Comparison of ENCODE assay signal across 1 cellular context in genomic region chr20:49484180-49485140, GRCh38.
TF ChIP-seq lines count a peak whose summit lies in the region.

No MANE protein-coding gene starts in this region.

TF ChIP-seq in HepG2, 621 proteins besides CTCF, POLR2A, EP300 and RAD21 (continued from another document and continues in another):
- TF ChIP-seq ZSCAN5A (CRISPR knock-in tag; IDR thresholded peaks at IDR 0.05; ENCODE audit: borderline replicate concordance) (no peak), TBX3 (IDR thresholded peaks at IDR 0.05; ENCODE audit: borderline replicate concordance) (no peak), ZNF543 (CRISPR knock-in tag; IDR thresholded peaks at IDR 0.05) (0 out of 2 replicates have a peak, but pooled peaks have one; percentile 44), KMT2A (CRISPR knock-in tag; IDR thresholded peaks at IDR 0.05) (peak; percentile 69; the same call in 1 of the 2 replicates), ZNF430 (CRISPR knock-in tag; IDR thresholded peaks at IDR 0.05) (peak; percentile 62; the same call in 1 of the 2 replicates), CREB1 (IDR thresholded peaks at IDR 0.05) (no peak), CREB1 (CRISPR knock-in tag; IDR thresholded peaks at IDR 0.05) (no peak), ESRRA (CRISPR knock-in tag; IDR thresholded peaks at IDR 0.05; ENCODE audit: low read depth) (peak; percentile 68; the same call in 1 of the 2 replicates), NFRKB (IDR thresholded peaks at IDR 0.05) (no peak), ZNF253 (CRISPR knock-in tag; IDR thresholded peaks at IDR 0.05; ENCODE audit: borderline replicate concordance) (no peak; the same call in 1 of the 2 replicates), ZNF263 (CRISPR knock-in tag; IDR thresholded peaks at IDR 0.05) (peak; percentile 66; the same call in 1 of the 2 replicates), TRIM24 (CRISPR knock-in tag; IDR thresholded peaks at IDR 0.05) (no peak), ATF3 (CRISPR knock-in tag; IDR thresholded peaks at IDR 0.05) (no peak), SSRP1 (CRISPR knock-in tag; IDR thresholded peaks at IDR 0.05) (no peak), NFAT5 (CRISPR knock-in tag; IDR thresholded peaks at IDR 0.05) (no peak), KMT2B (CRISPR knock-in tag; IDR thresholded peaks at IDR 0.05) (peak; percentile 27; the same call in 1 of the 2 replicates), ZNF784 (CRISPR knock-in tag; IDR thresholded peaks at IDR 0.05; ENCODE audit: borderline replicate concordance) (peak; percentile 56; the same call in 1 of the 2 replicates), TAF1 (CRISPR knock-in tag; IDR thresholded peaks at IDR 0.05) (no peak), KLF6 (CRISPR knock-in tag; IDR thresholded peaks at IDR 0.05) (0 out of 2 replicates have a peak, but pooled peaks have one; percentile 36), CBX5 (CRISPR knock-in tag; IDR thresholded peaks at IDR 0.05; ENCODE audit: borderline replicate concordance) (peak; percentile 89; the same call in 1 of the 2 replicates), ZFP1 (CRISPR knock-in tag; IDR thresholded peaks at IDR 0.05) (no peak), ZNF143 (CRISPR knock-in tag; IDR thresholded peaks at IDR 0.05) (no peak; the same call in 1 of the 2 replicates), CBFB (CRISPR knock-in tag; IDR thresholded peaks at IDR 0.05) (peak; percentile 65; the same call in 1 of the 2 replicates), HES4 (CRISPR knock-in tag; IDR thresholded peaks at IDR 0.05; ENCODE audit: borderline replicate concordance) (peak; percentile 33; the same call in 1 of the 2 replicates), ZBTB44 (CRISPR knock-in tag; IDR thresholded peaks at IDR 0.05) (no peak), ZNF691 (CRISPR knock-in tag; IDR thresholded peaks at IDR 0.05; ENCODE audit: borderline replicate concordance, low read depth) (peak; percentile 94; the same call in 1 of the 2 replicates), FOXK2 (IDR thresholded peaks at IDR 0.05) (no peak), ZNF564 (CRISPR knock-in tag; IDR thresholded peaks at IDR 0.05) (peak; percentile 70; the same call in 1 of the 2 replicates), REXO4 (CRISPR knock-in tag; IDR thresholded peaks at IDR 0.05; ENCODE audit: borderline replicate concordance) (no peak), ZNF432 (CRISPR knock-in tag; IDR thresholded peaks at IDR 0.05; ENCODE audit: borderline replicate concordance) (no peak), ZNF777 (CRISPR knock-in tag; IDR thresholded peaks at IDR 0.05) (no peak; the same call in 1 of the 2 replicates), MYPOP (CRISPR knock-in tag; IDR thresholded peaks at IDR 0.05) (peak; percentile 43; the same call in 1 of the 2 replicates), RFX1 (IDR thresholded peaks at IDR 0.05) (no peak), NCOR1 (IDR thresholded peaks at IDR 0.05; ENCODE audit: borderline replicate concordance, low read length) (no peak), FUBP1 (CRISPR knock-in tag; IDR thresholded peaks at IDR 0.05; ENCODE audit: borderline replicate concordance) (peak; percentile 73; the same call in 1 of the 2 replicates), REL (CRISPR knock-in tag; conservative IDR thresholded peaks at IDR 0.05) (no peak), ZNF574 (CRISPR knock-in tag; IDR thresholded peaks at IDR 0.05) (peak; percentile 80), ZNF512 (CRISPR knock-in tag; IDR thresholded peaks at IDR 0.05) (no peak), FOXM1 (CRISPR knock-in tag; IDR thresholded peaks at IDR 0.05) (no peak), CENPX (CRISPR knock-in tag; IDR thresholded peaks at IDR 0.05) (no peak), NBN (conservative IDR thresholded peaks at IDR 0.05) (no peak), LCORL (IDR thresholded peaks at IDR 0.05) (no peak), LCORL (CRISPR knock-in tag; IDR thresholded peaks at IDR 0.05) (peak; percentile 80), ZNF563 (CRISPR knock-in tag; IDR thresholded peaks at IDR 0.05) (peak; percentile 54; the same call in 1 of the 2 replicates), SNAPC5 (CRISPR knock-in tag; IDR thresholded peaks at IDR 0.05; ENCODE audit: borderline replicate concordance) (no peak), ZNF414 (CRISPR knock-in tag; IDR thresholded peaks at IDR 0.05) (peak; percentile 71; the same call in 1 of the 2 replicates), HOXA9 (CRISPR knock-in tag; IDR thresholded peaks at IDR 0.05; ENCODE audit: borderline replicate concordance) (0 out of 2 replicates have a peak, but pooled peaks have one; percentile 29)
